ENCODE assay signal across 18 cellular contexts in genomic region chr21:22855581-22855980, GRCh38.
DNase-seq lines count a peak whose midpoint lies in the region; ATAC-seq, FAIRE-seq and TF ChIP-seq lines count a peak whose summit lies in the region.
"Had no signal": no experiment of that assay in that cellular context is flagged by ENCODE, and none has a peak within 500 bp of the region (broad histone marks: within the 10 kb centered on the region; RNA-seq: fewer than 3 reads in every experiment).

No MANE protein-coding gene starts in this region.

- H3K4me3 ChIP-seq in Panc1 (ENCODE audit: low read depth in 2 of 2, low read length in 2 of 2): no peak overlapping the region
- no peak overlapping the region for H3K4me3 ChIP-seq in endothelial cell of umbilical vein (replicated peaks in 1 of 3; ENCODE audit: insufficient read depth in 1 of 3, low read depth in 1 of 3, low read length in 3 of 3)
- no peak overlapping the region for H3K4me3 ChIP-seq in retinal pigment epithelial cell (ENCODE audit: low read length)
- H3K4me3 ChIP-seq: GM23338 had no signal

- peak; percentile 70 for FAIRE-seq in endothelial cell of umbilical vein (lab: Jason Lieb, UNC)

- no TSS peak for BruUV-seq in Panc1 (replicated peaks; lab: Mats Ljungman, UMichigan)
- BruUV-seq in endothelial cell of umbilical vein (replicated peaks; lab: Mats Ljungman, UMichigan): no TSS peak

- no peak overlapping the region for H2AFZ ChIP-seq in endothelial cell of umbilical vein (ENCODE audit: low read depth, low read length)
- H2AFZ ChIP-seq: GM23338 had no signal

- no peak overlapping the region for H3K9ac ChIP-seq in endothelial cell of umbilical vein (replicated peaks; ENCODE audit: extremely low read depth, insufficient read depth, low read length)
- H3K9ac ChIP-seq: SK-N-SH had no signal

- no peaks in the 10 kb centered on the region for H4K20me1 ChIP-seq in endothelial cell of umbilical vein (replicated peaks; ENCODE audit: control insufficient read depth, extremely low read depth, insufficient read depth, low read length)

- H3K27ac ChIP-seq in Panc1 (ENCODE audit: low read length) (no peak overlapping the region), endothelial cell of umbilical vein (ENCODE audit: insufficient read depth, low read depth, low read length) (no peak overlapping the region)

- no peaks in the 10 kb centered on the region; the same call in 1 of the 2 replicates for H3K4me1 ChIP-seq in Panc1 (ENCODE audit: control insufficient read depth, insufficient read depth, low read length)
- H3K4me1 ChIP-seq in endothelial cell of umbilical vein (ENCODE audit: control insufficient read depth, extremely low read depth, insufficient read depth, low read length): peaks cover 4% of the 10 kb centered on the region

- no peak for TF ChIP-seq POLR2A in endothelial cell of umbilical vein (IDR thresholded peaks at IDR 0.05; ENCODE audit: low read depth, low read length)

- POLR2A ChIA-PET in Panc1 (lab: Charles Lee) (no interaction called here), endothelial cell of umbilical vein (lab: Charles Lee) (no interaction called here)

- H3K4me2 ChIP-seq in endothelial cell of umbilical vein (ENCODE audit: insufficient read depth, low read length): peak overlapping the region; percentile 1
- H3K4me2 ChIP-seq: GM23338, SK-N-SH had no signal

- intact Hi-C loops in Panc1 (cut with micrococcal nuclease; ENCODE audit: unreplicated experiment) (no loop called here), endothelial cell of umbilical vein (cut with micrococcal nuclease) (no loop called here)

- H3K79me2 ChIP-seq in endothelial cell of umbilical vein (ENCODE audit: control insufficient read depth, insufficient read depth, low read length): no peaks in the 10 kb centered on the region

- in situ Hi-C loops in Panc1 (cut with HindIII; ENCODE audit: low pct_unique_long_range_greater_than_20kb, low sequenced_read_pairs): no loop called here

- TF ChIP-seq CTCF in Panc1 (IDR thresholded peaks at IDR 0.05) (no peak), endothelial cell of umbilical vein (IDR thresholded peaks at IDR 0.05; ENCODE audit: extremely low read depth in 1 of 2, insufficient read depth in 1 of 2, low read depth in 1 of 2, low read length in 2 of 2) (no peak), retinal pigment epithelial cell (conservative IDR thresholded peaks at IDR 0.05; ENCODE audit: low read depth, low read length) (no peak)

- DNase-seq in SIG-M5 treated with dmso at 0.1 percent for 504 hours (lab: John Stamatoyannopoulos, UW; ENCODE audit: unreplicated experiment) (peak; percentile 1), SIG-M5 (lab: John Stamatoyannopoulos, UW) (no peak), Panc1 (ENCODE audit: low read depth, low spot score) (peak; percentile 63), endothelial cell of umbilical vein (ENCODE audit: low read depth, low spot score) (peak; percentile 57), retinal pigment epithelial cell (ENCODE audit: low read depth) (peak; percentile 60), anterior cingulate cortex (lab: John Stamatoyannopoulos, UW) (no peak), hypothalamus (lab: John Stamatoyannopoulos, UW) (no peak)
- DNase-seq in stimulated activated naive CD4-positive, alpha-beta T cell treated with Interleukin-2 at 50 U/mL for 16 hours (lab: John Stamatoyannopoulos, UW): no peak
- DNase-seq: 8988T, DMS 273 treated with DMSO at 0.1 percent for 48 hours, GF-D8, HCEC 1CT, NCI-H187, NCI-H345, NCI-H526, Right ventricle myocardium superior, SK-N-SH had no signal

- ATAC-seq in Panc1: peak; percentile 97
- ATAC-seq: GM23338 had no signal

- CTCF ChIA-PET in Panc1 (lab: Charles Lee) (no interaction called here), endothelial cell of umbilical vein (lab: Charles Lee) (interaction anchor here (1.0 kb wide), 1 partner anchor 15 kb away, joined by 3 read pairs; no protein-coding TSS in a partner anchor)

- dilution Hi-C loops in endothelial cell of umbilical vein (cut with MboI; ENCODE audit: extremely low pct_ligation_motif_present, low sequenced_read_pairs): no loop called here

- H3K9me3 ChIP-seq in Panc1 (ENCODE audit: control insufficient read depth, insufficient read depth, low read depth, low read length) (no peaks in the 10 kb centered on the region), endothelial cell of umbilical vein (replicated peaks; ENCODE audit: control insufficient read depth, insufficient read depth, low read length) (no peaks in the 10 kb centered on the region)
- H3K9me3 ChIP-seq: SK-N-SH had no signal

- H3K9me1 ChIP-seq in endothelial cell of umbilical vein (replicated peaks; ENCODE audit: control insufficient read depth, extremely low read depth, insufficient read depth, low read length): no peaks in the 10 kb centered on the region

- H3K36me3 ChIP-seq in Panc1 (ENCODE audit: control insufficient read depth, insufficient read depth, low read length): no peaks in the 10 kb centered on the region
- no peaks in the 10 kb centered on the region for H3K36me3 ChIP-seq in endothelial cell of umbilical vein (ENCODE audit: control insufficient read depth in 2 of 2, extremely low read depth in 1 of 2, insufficient read depth in 2 of 2, low read length in 2 of 2)

- H3K27me3 ChIP-seq in Panc1 (ENCODE audit: control insufficient read depth, insufficient read depth, low read length) (no peaks in the 10 kb centered on the region), endothelial cell of umbilical vein (ENCODE audit: control insufficient read depth in 2 of 2, insufficient read depth in 2 of 2, low read length in 2 of 2) (no peaks in the 10 kb centered on the region)

TF ChIP-seq in endothelial cell of umbilical vein, 7 proteins besides CTCF, POLR2A, EP300 and RAD21:
- peak; percentile 88 for TF ChIP-seq FOS (IDR thresholded peaks at IDR 0.05; ENCODE audit: borderline replicate concordance, insufficient read depth, low read length)
- TF ChIP-seq GATA2 (IDR thresholded peaks at IDR 0.05; ENCODE audit: insufficient read depth, insufficient read length, low read depth, low read length): peak; percentile 50
- TF ChIP-seq JUN (IDR thresholded peaks at IDR 0.05; ENCODE audit: borderline replicate concordance, insufficient read depth, insufficient read length, low read depth): peak; percentile 67
- TF ChIP-seq, protein P1, sequence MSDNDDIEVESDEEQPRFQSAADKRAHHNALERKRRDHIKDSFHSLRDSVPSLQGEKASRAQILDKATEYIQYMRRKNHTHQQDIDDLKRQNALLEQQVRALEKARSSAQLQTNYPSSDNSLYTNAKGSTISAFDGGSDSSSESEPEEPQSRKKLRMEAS (IDR thresholded peaks at IDR 0.05; ENCODE audit: insufficient read depth, insufficient read length): no peak

Comparison
In these comparisons a context has a peak if more than half of its experiments do, and no peak if none do; other contexts are left out.
1. DNase-seq: peak in SIG-M5 treated with dmso at 0.1 percent for 504 hours (single experiment), Panc1 (single experiment), endothelial cell of umbilical vein (single experiment) and retinal pigment epithelial cell (single experiment); none in SIG-M5 (single experiment), anterior cingulate cortex (0 of 58), stimulated activated naive CD4-positive, alpha-beta T cell treated with Interleukin-2 at 50 U/mL for 16 hours (single experiment) and hypothalamus (0 of 51).